In the genomic region with DNA sequence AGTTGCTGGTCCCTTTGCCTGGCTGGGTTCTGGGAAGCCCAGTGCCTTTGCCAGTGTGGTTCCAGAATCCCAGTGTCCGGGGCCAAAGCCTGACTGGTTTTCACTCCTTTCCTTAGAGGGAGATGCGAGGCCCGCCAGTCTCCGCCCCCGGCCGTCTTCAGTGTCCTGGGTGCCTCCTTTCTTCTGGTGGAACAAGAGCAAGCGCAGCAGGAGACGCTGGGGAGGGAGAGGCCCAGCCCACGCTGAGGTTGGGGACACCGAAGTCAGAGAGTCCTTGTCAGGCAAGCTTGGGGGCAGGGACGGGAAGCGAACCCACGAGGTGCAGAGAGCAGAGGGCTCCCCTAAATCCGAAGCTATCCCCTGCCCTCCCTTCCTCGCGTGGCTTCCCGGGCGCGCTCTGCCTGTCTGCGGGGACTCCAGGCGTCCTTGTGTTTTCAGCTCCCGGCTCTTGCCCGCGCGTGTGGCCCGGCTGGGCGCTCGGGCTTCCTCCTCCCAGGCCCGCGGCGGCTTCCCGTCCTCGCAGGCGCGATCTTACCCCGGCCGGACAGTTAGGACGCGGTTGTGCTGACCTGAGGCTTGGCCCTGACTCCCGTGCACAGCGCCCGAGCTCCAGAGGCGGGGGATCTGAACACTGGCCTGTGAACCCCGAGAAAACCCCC, we compare ENCODE assay signal across 13 cellular contexts.
DNase-seq lines count a peak whose midpoint lies in the region; ATAC-seq and TF ChIP-seq lines count a peak whose summit lies in the region.
"Had no signal": no experiment of that assay in that cellular context is flagged by ENCODE, and none has a peak within 500 bp of the region (broad histone marks: within the 10 kb centered on the region; RNA-seq: fewer than 3 reads in every experiment).

No MANE protein-coding gene starts in this region.

- H3K4me1 ChIP-seq in trophoblast cell (ENCODE audit: control insufficient read depth in 1 of 2, insufficient read depth in 2 of 2, low read length in 2 of 2) = no peaks in the 10 kb centered on the region
- H3K4me1 ChIP-seq in naive thymus-derived CD4-positive, alpha-beta T cell (ENCODE audit: control insufficient read depth in 2 of 2, insufficient read depth in 2 of 2, low read length in 2 of 2) = no peaks in the 10 kb centered on the region

- H2BK5ac ChIP-seq in trophoblast cell (ENCODE audit: low read depth, low read length, poor library complexity) = no peak overlapping the region

- peaks cover 6% of the 10 kb centered on the region for H3K9me3 Mint-ChIP-seq in glutamatergic neuron (ENCODE audit: unreplicated experiment)
- peaks cover 2 to 19% (median 7%) of the 10 kb centered on the region in 11 donors for H3K9me3 Mint-ChIP-seq in naive thymus-derived CD4-positive, alpha-beta T cell

- intact Hi-C loops in naive thymus-derived CD4-positive, alpha-beta T cell (cut with micrococcal nuclease) = no loop called here

- H2AK5ac ChIP-seq in trophoblast cell (ENCODE audit: low read length) = no peak overlapping the region

- H3K79me2 ChIP-seq in trophoblast cell (ENCODE audit: control insufficient read depth, insufficient read depth, low read length, poor library complexity) = no peaks in the 10 kb centered on the region

- peak overlapping the region; percentile 46 for H3K4me3 ChIP-seq in trophoblast cell (ENCODE audit: low read depth, low read length)
- H3K4me3 ChIP-seq in naive thymus-derived CD4-positive, alpha-beta T cell (ENCODE audit: low read length) = no peak overlapping the region
- H3K4me3 ChIP-seq: skin epidermis had no signal

- H3K27ac Mint-ChIP-seq in glutamatergic neuron (ENCODE audit: unreplicated experiment) = no peak overlapping the region
- H3K27ac Mint-ChIP-seq in naive thymus-derived CD4-positive, alpha-beta T cell = no peak overlapping the region
- H3K27ac Mint-ChIP-seq: activated T-helper 1 cell treated with anti-CD3 and anti-CD28 coated beads, Interleukin-12 subunit alpha, Interleukin-12 subunit beta, Interleukin-2, Interleukin-4 antibody, amounts not matched to agents 30 ng/mL and 10 ng/mL and 1 ng/mL, durations not matched to agents 14 hours and 24 hours and 36 hours had no signal

- H3K9ac ChIP-seq in trophoblast cell (ENCODE audit: low read length) = no peak overlapping the region

- H3K9me3 ChIP-seq in trophoblast cell (ENCODE audit: insufficient read depth, low read depth, low read length) = peaks cover 6% of the 10 kb centered on the region
- peaks cover 0 to 5% (median 0%) of the 10 kb centered on the region in 3 experiments for H3K9me3 ChIP-seq in naive thymus-derived CD4-positive, alpha-beta T cell (ENCODE audit: control insufficient read depth in 2 of 3, low read length in 3 of 3)

- peaks cover 8% of the 10 kb centered on the region for H3K36me3 Mint-ChIP-seq in glutamatergic neuron (ENCODE audit: unreplicated experiment)
- H3K36me3 Mint-ChIP-seq in naive thymus-derived CD4-positive, alpha-beta T cell = peaks cover 0 to 4% (median under 1%) of the 10 kb centered on the region in 5 donors

- H3K27me3 ChIP-seq in trophoblast cell (ENCODE audit: insufficient read depth, low read length) = peaks cover 5% of the 10 kb centered on the region
- H3K27me3 ChIP-seq in naive thymus-derived CD4-positive, alpha-beta T cell (ENCODE audit: control insufficient read depth in 2 of 2, insufficient read depth in 2 of 2, low read length in 2 of 2) = no peaks in the 10 kb centered on the region

- H3K23ac ChIP-seq in trophoblast cell (ENCODE audit: low read length) = peak overlapping the region; percentile 18

- CTCF ChIA-PET in naive thymus-derived CD4-positive, alpha-beta T cell (lab: Charles Lee) = no interaction called here

- no peak overlapping the region for H4K8ac ChIP-seq in trophoblast cell (ENCODE audit: low read depth, low read length)

- ATAC-seq in SK-N-SH treated with all-trans-retinoic acid at 6 μM for 48 hours (peak; percentile 64), GM21717 (IDR thresholded peaks at IDR 0.05; ENCODE audit: unreplicated experiment) (no peak)
- no peak for ATAC-seq in naive thymus-derived CD4-positive, alpha-beta T cell
- ATAC-seq: gastroesophageal sphincter had no signal

- H3K4me2 ChIP-seq in trophoblast cell (ENCODE audit: low read length) = peak overlapping the region; percentile 45

- no peaks in the 10 kb centered on the region for H3K4me1 Mint-ChIP-seq in glutamatergic neuron (ENCODE audit: low read depth, unreplicated experiment)
- H3K4me1 Mint-ChIP-seq in naive thymus-derived CD4-positive, alpha-beta T cell = peaks cover 0 to 7% (median 0%) of the 10 kb centered on the region in 7 donors

- H3K18ac ChIP-seq in trophoblast cell (ENCODE audit: low read length) = no peak overlapping the region

- no peaks in the 10 kb centered on the region for H3K79me1 ChIP-seq in trophoblast cell (ENCODE audit: low read length)

- H3K36me3 ChIP-seq in trophoblast cell (ENCODE audit: control insufficient read depth in 1 of 2, insufficient read depth in 2 of 2, low read length in 2 of 2) = no peaks in the 10 kb centered on the region
- H3K36me3 ChIP-seq in naive thymus-derived CD4-positive, alpha-beta T cell (ENCODE audit: control insufficient read depth in 2 of 3, insufficient read depth in 3 of 3, low read length in 3 of 3) = no peaks in the 10 kb centered on the region
- H3K36me3 ChIP-seq: gastroesophageal sphincter had no signal

- no peak overlapping the region for H2BK12ac ChIP-seq in trophoblast cell (ENCODE audit: low read length)

- no CpG with 5 or more reads among the region's 44 CpGs for WGBS in trophoblast cell (ENCODE audit: extremely low coverage, insufficient coverage, insufficient read length)

- no peak overlapping the region for H4K91ac ChIP-seq in trophoblast cell (ENCODE audit: low read depth, low read length)

- H3K4ac ChIP-seq in trophoblast cell (ENCODE audit: low read depth, low read length) = no peak overlapping the region

- H4K12ac ChIP-seq in trophoblast cell (ENCODE audit: low read depth, low read length) = no peak overlapping the region

- H2BK120ac ChIP-seq in trophoblast cell (ENCODE audit: insufficient read depth, low read length, poor library complexity) = no peak overlapping the region

- peaks cover 14% of the 10 kb centered on the region for H3K27me3 Mint-ChIP-seq in glutamatergic neuron (ENCODE audit: unreplicated experiment)
- H3K27me3 Mint-ChIP-seq in naive thymus-derived CD4-positive, alpha-beta T cell = peaks cover 35 to 69% (median 53%) of the 10 kb centered on the region in 5 donors

- no peak overlapping the region for H3K4me3 Mint-ChIP-seq in glutamatergic neuron (ENCODE audit: unreplicated experiment)
- no peak overlapping the region for H3K4me3 Mint-ChIP-seq in naive thymus-derived CD4-positive, alpha-beta T cell
- H3K4me3 Mint-ChIP-seq: activated T-helper 1 cell treated with anti-CD3 and anti-CD28 coated beads, Interleukin-12 subunit alpha, Interleukin-12 subunit beta, Interleukin-2, Interleukin-4 antibody, amounts not matched to agents 30 ng/mL and 10 ng/mL and 1 ng/mL, durations not matched to agents 14 hours and 24 hours and 36 hours had no signal

- H2AFZ ChIP-seq in trophoblast cell (ENCODE audit: insufficient read depth, low read length, poor library complexity) = no peak overlapping the region

- peak; percentile 14 for DNase-seq in EL
- peak; percentile 20 for DNase-seq in glutamatergic neuron
- DNase-seq in trophoblast cell = no peak
- no peak for DNase-seq in naive thymus-derived CD4-positive, alpha-beta T cell
- no peak for DNase-seq in activated CD4-positive, CD25-positive, alpha-beta regulatory T cell (lab: John Stamatoyannopoulos, UW)
- DNase-seq in NK-92 treated with Interleukin-12 subunit alpha and Interleukin-12 subunit beta, amount 100 ng/mL, for 24 hours (lab: John Stamatoyannopoulos, UW) = no peak
- DNase-seq: caudate nucleus, NCI-H510A had no signal

- no peak for TF ChIP-seq CTCF in glutamatergic neuron (IDR thresholded peaks at IDR 0.05; ENCODE audit: partially characterized antibody, unreplicated experiment)

- POLR2A ChIA-PET in naive thymus-derived CD4-positive, alpha-beta T cell (lab: Charles Lee) = no interaction called here

- H3K27ac ChIP-seq in trophoblast cell (ENCODE audit: low read depth, low read length) = no peak overlapping the region
- H3K27ac ChIP-seq in naive thymus-derived CD4-positive, alpha-beta T cell (ENCODE audit: low read depth, low read length) = no peak overlapping the region
- H3K27ac ChIP-seq: skin epidermis had no signal

- no peak overlapping the region for H3K14ac ChIP-seq in trophoblast cell (ENCODE audit: low read length)

TF ChIP-seq in SK-N-SH treated with all-trans-retinoic acid at 6 μM for 48 hours, 23 proteins besides CTCF, POLR2A, EP300 and RAD21 (continues in another document):
- TF ChIP-seq, protein P1, sequence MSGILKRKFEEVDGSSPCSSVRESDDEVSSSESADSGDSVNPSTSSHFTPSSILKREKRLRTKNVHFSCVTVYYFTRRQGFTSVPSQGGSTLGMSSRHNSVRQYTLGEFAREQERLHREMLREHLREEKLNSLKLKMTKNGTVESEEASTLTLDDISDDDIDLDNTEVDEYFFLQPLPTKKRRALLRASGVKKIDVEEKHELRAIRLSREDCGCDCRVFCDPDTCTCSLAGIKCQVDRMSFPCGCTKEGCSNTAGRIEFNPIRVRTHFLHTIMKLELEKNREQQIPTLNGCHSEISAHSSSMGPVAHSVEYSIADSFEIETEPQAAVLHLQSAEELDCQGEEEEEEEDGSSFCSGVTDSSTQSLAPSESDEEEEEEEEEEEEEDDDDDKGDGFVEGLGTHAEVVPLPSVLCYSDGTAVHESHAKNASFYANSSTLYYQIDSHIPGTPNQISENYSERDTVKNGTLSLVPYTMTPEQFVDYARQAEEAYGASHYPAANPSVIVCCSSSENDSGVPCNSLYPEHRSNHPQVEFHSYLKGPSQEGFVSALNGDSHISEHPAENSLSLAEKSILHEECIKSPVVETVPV (CRISPR knock-in tag; IDR thresholded peaks at IDR 0.05) = no peak
- no peak for TF ChIP-seq ZNF8 (CRISPR knock-in tag; IDR thresholded peaks at IDR 0.05)
- TF ChIP-seq, protein P2, sequence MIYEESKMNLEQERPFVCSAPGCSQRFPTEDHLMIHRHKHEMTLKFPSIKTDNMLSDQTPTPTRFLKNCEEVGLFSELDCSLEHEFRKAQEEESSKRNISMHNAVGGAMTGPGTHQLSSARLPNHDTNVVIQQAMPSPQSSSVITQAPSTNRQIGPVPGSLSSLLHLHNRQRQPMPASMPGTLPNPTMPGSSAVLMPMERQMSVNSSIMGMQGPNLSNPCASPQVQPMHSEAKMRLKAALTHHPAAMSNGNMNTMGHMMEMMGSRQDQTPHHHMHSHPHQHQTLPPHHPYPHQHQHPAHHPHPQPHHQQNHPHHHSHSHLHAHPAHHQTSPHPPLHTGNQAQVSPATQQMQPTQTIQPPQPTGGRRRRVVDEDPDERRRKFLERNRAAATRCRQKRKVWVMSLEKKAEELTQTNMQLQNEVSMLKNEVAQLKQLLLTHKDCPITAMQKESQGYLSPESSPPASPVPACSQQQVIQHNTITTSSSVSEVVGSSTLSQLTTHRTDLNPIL (CRISPR knock-in tag; IDR thresholded peaks at IDR 0.05; ENCODE audit: low read depth) = no peak

Comparison
In these comparisons a context has a peak if more than half of its experiments do, and no peak if none do; other contexts are left out.
1. DNase-seq: peak in EL (single experiment) and glutamatergic neuron (single experiment); none in trophoblast cell (0 of 2), naive thymus-derived CD4-positive, alpha-beta T cell (0 of 9), activated CD4-positive, CD25-positive, alpha-beta regulatory T cell (0 of 4) and NK-92 treated with Interleukin-12 subunit alpha and Interleukin-12 subunit beta, amount 100 ng/mL, for 24 hours (single experiment).